In genomic region chr1:15027515-15027948, GRCh38 we compare ENCODE assay signal across 8 cellular contexts.
DNase-seq lines count a peak whose midpoint lies in the region; ATAC-seq and TF ChIP-seq lines count a peak whose summit lies in the region.

No MANE protein-coding gene starts in this region.

- DNase-seq in NCI-H510A (lab: John Stamatoyannopoulos, UW) (peak; percentile 53), anterior cingulate cortex (lab: John Stamatoyannopoulos, UW) (peak in 52 of 58 donors; percentile 2 to 81 (median 42)), left cardiac atrium (peak; percentile 65), retina (peak; percentile 90)

- intact Hi-C loops in left cardiac atrium (cut with DNase I), result loop anchor here (2.0 to 5.0 kb wide), 3 partner anchors 105 to 250 kb away; no protein-coding TSS in a partner anchor

- TF ChIP-seq CTCF in 22Rv1 (IDR thresholded peaks at IDR 0.05) (peak; percentile 90), GM12872 (IDR thresholded peaks at IDR 0.05; ENCODE audit: insufficient read depth, low read depth, low read length) (peak; percentile 87)

- peak; percentile 82 to 83 for ATAC-seq in left cardiac atrium
- ATAC-seq in HG02852 (IDR thresholded peaks at IDR 0.05; ENCODE audit: unreplicated experiment), result no peak
- no peak for ATAC-seq in HG03175 (IDR thresholded peaks at IDR 0.05; ENCODE audit: unreplicated experiment)

- H3K27ac ChIP-seq in 22Rv1, result no peak overlapping the region

Comparison
In these comparisons a context has a peak if more than half of its experiments do, and no peak if none do; other contexts are left out.
1. ATAC-seq: peak in left cardiac atrium (2 of 2); none in HG02852 (single experiment) and HG03175 (single experiment).
2. Peak in every context shown above with its lines, with median percentiles within 50 percentile points of each other: DNase-seq.